ENCODE assay signal across 1 cellular context in the genomic region with DNA sequence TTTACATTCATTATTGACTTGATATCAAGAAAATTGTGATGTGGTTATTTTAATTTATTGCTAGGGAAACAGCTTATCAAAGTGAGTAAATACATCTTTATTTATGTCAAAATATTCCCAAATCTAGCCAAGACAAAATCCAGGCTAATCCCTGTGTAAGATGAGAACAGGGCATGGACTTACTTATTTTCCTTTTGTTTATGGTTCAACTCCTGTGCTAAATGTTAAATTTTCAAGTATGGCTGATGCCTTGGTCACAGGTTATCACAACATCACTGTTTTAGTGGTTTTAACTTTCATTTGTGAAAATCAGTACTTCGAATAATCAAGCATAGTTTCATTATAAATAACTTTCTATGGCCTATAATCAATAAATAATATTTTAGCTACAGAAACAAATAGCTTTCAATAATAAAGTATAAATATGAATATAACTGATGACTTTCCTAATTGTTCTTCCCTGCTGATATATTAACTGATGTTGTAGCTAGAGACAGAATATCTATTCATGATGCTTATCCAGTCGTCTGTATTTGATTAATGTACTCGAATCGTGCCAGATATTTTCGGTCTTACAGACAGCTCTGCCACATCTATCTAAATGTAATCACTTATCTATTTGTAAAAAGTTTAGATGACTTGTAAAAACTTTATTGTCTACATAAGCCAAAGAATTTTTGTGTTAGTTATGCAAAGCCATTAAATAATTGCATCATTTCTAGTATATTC.
TF ChIP-seq lines count a peak whose summit lies in the region.

No MANE protein-coding gene starts in this region.

TF ChIP-seq in SK-N-SH, 30 proteins besides CTCF, POLR2A, EP300 and RAD21 (continued from another document):
- TF ChIP-seq, protein P1, sequence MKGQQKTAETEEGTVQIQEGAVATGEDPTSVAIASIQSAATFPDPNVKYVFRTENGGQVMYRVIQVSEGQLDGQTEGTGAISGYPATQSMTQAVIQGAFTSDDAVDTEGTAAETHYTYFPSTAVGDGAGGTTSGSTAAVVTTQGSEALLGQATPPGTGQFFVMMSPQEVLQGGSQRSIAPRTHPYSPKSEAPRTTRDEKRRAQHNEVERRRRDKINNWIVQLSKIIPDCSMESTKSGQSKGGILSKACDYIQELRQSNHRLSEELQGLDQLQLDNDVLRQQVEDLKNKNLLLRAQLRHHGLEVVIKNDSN (IDR thresholded peaks at IDR 0.05; ENCODE audit: borderline replicate concordance, low read depth), result no peak
- TF ChIP-seq FOXM1 (IDR thresholded peaks at IDR 0.05; ENCODE audit: low read depth), result peak; percentile 44; the same call in 1 of the 2 replicates
- no peak for TF ChIP-seq CHD2 (IDR thresholded peaks at IDR 0.05; ENCODE audit: low read length, partially characterized antibody)
- TF ChIP-seq JUND (IDR thresholded peaks at IDR 0.05), result 0 out of 2 replicates have a peak, but pooled peaks have one; percentile 34
- peak; percentile 67 for TF ChIP-seq NFIC (IDR thresholded peaks at IDR 0.05; ENCODE audit: borderline replicate concordance)
- TF ChIP-seq MEF2A (IDR thresholded peaks at IDR 0.05; ENCODE audit: borderline replicate concordance, low read depth), result no peak
- TF ChIP-seq SIN3A (IDR thresholded peaks at IDR 0.05; ENCODE audit: borderline replicate concordance, low read depth, low read length), result no peak
